ENCODE assay signal across 8 cellular contexts in genomic region chr17:66676421-66676820, GRCh38.
A peak's percentile ranks its signal among the peaks of the same experiment; 100 is the strongest.
DNase-seq lines count a peak whose midpoint lies in the region; ATAC-seq and TF ChIP-seq lines count a peak whose summit lies in the region.

No MANE protein-coding gene starts in this region.

- H3K36me3 Mint-ChIP-seq in natural killer cell treated with Interleukin-12 subunit alpha and Interleukin-12 subunit beta and Interleukin-15 and Interleukin-18, amount 100 ng/mL, for 72 hours, result peaks cover 7% of the 10 kb centered on the region
- H3K36me3 Mint-ChIP-seq in natural killer cell (no peaks in the 10 kb centered on the region), WTC11 (peaks cover 8% of the 10 kb centered on the region; the same call in 1 of the 2 replicates)

- intact Hi-C loops in natural killer cell (cut with micrococcal nuclease), result no loop called here

- H3K4me1 ChIP-seq in mucosa of rectum (ENCODE audit: control insufficient read depth in 2 of 2, insufficient read depth in 2 of 2, low read length in 2 of 2), result peaks cover 21 to 25% of the 10 kb centered on the region in 2 donors

- H3K9ac ChIP-seq in mucosa of rectum (ENCODE audit: low read depth in 1 of 2, low read length in 2 of 2), result peak overlapping the region; percentile 43 to 66

- peaks cover 43 to 47% of the 10 kb centered on the region in 2 donors for H3K4me1 Mint-ChIP-seq in natural killer cell treated with Interleukin-12 subunit alpha and Interleukin-12 subunit beta and Interleukin-15 and Interleukin-18, amount 100 ng/mL, for 72 hours (ENCODE audit: low read depth in 2 of 2)
- peaks cover 37 to 39% of the 10 kb centered on the region in 2 donors for H3K4me1 Mint-ChIP-seq in natural killer cell
- peaks cover 20% of the 10 kb centered on the region for H3K4me1 Mint-ChIP-seq in WTC11

- no peaks in the 10 kb centered on the region for H3K9me3 ChIP-seq in mucosa of rectum (ENCODE audit: control insufficient read depth in 2 of 2, low read length in 2 of 2)

- ATAC-seq in natural killer cell treated with Interleukin-12 subunit alpha and Interleukin-12 subunit beta and Interleukin-15 and Interleukin-18, amount 100 ng/mL, for 72 hours, result no peak
- ATAC-seq in natural killer cell (no peak), omental fat pad (ENCODE audit: low FRiP score) (no peak), GM18909 (IDR thresholded peaks at IDR 0.05; ENCODE audit: poor library complexity, unreplicated experiment) (no peak), WTC11 (no peak), HG02852 (IDR thresholded peaks at IDR 0.05; ENCODE audit: unreplicated experiment) (no peak)

- POLR2A ChIA-PET in WTC11 (lab: Charles Lee), result interaction anchor here (0.9 kb wide), 1 partner anchor 10 kb away, joined by 3 read pairs; no protein-coding TSS in a partner anchor

- peak overlapping the region; percentile 29 to 42 for H3K4me3 ChIP-seq in mucosa of rectum (ENCODE audit: low read length in 2 of 2)

- no peak for TF ChIP-seq CTCF in natural killer cell (IDR thresholded peaks at IDR 0.05)
- TF ChIP-seq CTCF in omental fat pad (IDR thresholded peaks at IDR 0.05), result no peak
- TF ChIP-seq CTCF in WTC11 (IDR thresholded peaks at IDR 0.05), result no peak

- H3K27me3 Mint-ChIP-seq in natural killer cell treated with Interleukin-12 subunit alpha and Interleukin-12 subunit beta and Interleukin-15 and Interleukin-18, amount 100 ng/mL, for 72 hours, result no peaks in the 10 kb centered on the region
- no peaks in the 10 kb centered on the region for H3K27me3 Mint-ChIP-seq in natural killer cell (ENCODE audit: low read depth in 2 of 2)
- no peaks in the 10 kb centered on the region for H3K27me3 Mint-ChIP-seq in WTC11 (ENCODE audit: low read depth)

- peaks cover 3% of the 10 kb centered on the region for H3K9me3 Mint-ChIP-seq in natural killer cell treated with Interleukin-12 subunit alpha and Interleukin-12 subunit beta and Interleukin-15 and Interleukin-18, amount 100 ng/mL, for 72 hours
- H3K9me3 Mint-ChIP-seq in natural killer cell, result peaks cover 0 to 4% of the 10 kb centered on the region in 2 donors
- H3K9me3 Mint-ChIP-seq in WTC11, result peaks cover 13% of the 10 kb centered on the region

- H3K27ac ChIP-seq in angular gyrus (ENCODE audit: low read depth, low read length), result peak overlapping the region; percentile 64
- peak overlapping the region; percentile 75 to 90 for H3K27ac ChIP-seq in mucosa of rectum (ENCODE audit: low read depth in 2 of 2, low read length in 2 of 2)

- CTCF ChIA-PET in WTC11 (lab: Charles Lee), result interaction anchor here (0.7 to 1.2 kb wide), 6 partner anchors 61 to 1153 kb away, joined by 3 read pairs; no protein-coding TSS in a partner anchor

- H3K27me3 ChIP-seq in mucosa of rectum (ENCODE audit: control insufficient read depth in 2 of 2, insufficient read depth in 2 of 2, low read length in 2 of 2), result no peaks in the 10 kb centered on the region

- H3K4me3 Mint-ChIP-seq in natural killer cell treated with Interleukin-12 subunit alpha and Interleukin-12 subunit beta and Interleukin-15 and Interleukin-18, amount 100 ng/mL, for 72 hours, result peak overlapping the region; percentile 32
- H3K4me3 Mint-ChIP-seq in natural killer cell (no peak overlapping the region), WTC11 (no peak overlapping the region)

- no peak overlapping the region for H3K27ac Mint-ChIP-seq in natural killer cell treated with Interleukin-12 subunit alpha and Interleukin-12 subunit beta and Interleukin-15 and Interleukin-18, amount 100 ng/mL, for 72 hours
- no peak overlapping the region for H3K27ac Mint-ChIP-seq in natural killer cell
- no peak overlapping the region for H3K27ac Mint-ChIP-seq in WTC11

- H3K36me3 ChIP-seq in mucosa of rectum (ENCODE audit: control insufficient read depth in 2 of 2, insufficient read depth in 2 of 2, low read length in 2 of 2), result no peaks in the 10 kb centered on the region

- DNase-seq in natural killer cell treated with Interleukin-12 subunit alpha and Interleukin-12 subunit beta and Interleukin-15 and Interleukin-18, amount 100 ng/mL, for 72 hours (ENCODE audit: low spot score), result no peak
- DNase-seq in natural killer cell (no peak), omental fat pad (ENCODE audit: low spot score) (no peak), WTC11 (ENCODE audit: low spot score) (no peak)

TF ChIP-seq in WTC11, 78 proteins besides CTCF, POLR2A, EP300 and RAD21:
- TF ChIP-seq ZNF263 (CRISPR knock-in tag; IDR thresholded peaks at IDR 0.05; ENCODE audit: low read depth), result no peak
- TF ChIP-seq TCF7 (CRISPR knock-in tag; IDR thresholded peaks at IDR 0.05; ENCODE audit: low read depth), result no peak
